10 cellular contexts compared by ENCODE assay signal in the genomic region with DNA sequence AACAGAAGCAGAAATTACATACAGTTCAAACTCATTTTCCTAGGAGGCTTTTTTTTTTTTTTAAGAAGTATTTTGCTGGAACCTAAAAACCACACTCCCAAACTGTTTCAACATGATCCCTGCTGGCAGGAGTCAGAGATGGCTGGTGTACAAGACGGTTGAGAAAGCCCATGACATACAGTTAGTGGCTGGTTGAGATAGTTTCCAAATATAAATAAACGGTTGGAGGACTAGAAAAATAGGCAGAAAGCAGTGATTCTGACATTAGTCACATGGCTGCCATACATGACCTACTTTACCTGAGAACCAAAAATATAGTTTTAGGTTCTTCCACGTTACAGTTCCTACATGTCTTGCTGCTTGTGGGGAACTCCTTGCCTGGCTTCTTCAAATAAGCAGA. TPM values are rescaled to one million over a fixed set of nuclear protein-coding genes. Genes with fewer than 3 reads are reported as not detected.
DNase-seq lines count a peak whose midpoint lies in the region; ATAC-seq and TF ChIP-seq lines count a peak whose summit lies in the region.
"Had no signal": no experiment of that assay in that cellular context is flagged by ENCODE, and none has a peak within 500 bp of the region (broad histone marks: within the 10 kb centered on the region; RNA-seq: fewer than 3 reads in every experiment).

No MANE protein-coding gene starts in this region.

- H3K4me3 ChIP-seq in RWPE2 (ENCODE audit: severe bottlenecking) = no peak overlapping the region
- no peak overlapping the region for H3K4me3 ChIP-seq in fibroblast of villous mesenchyme (ENCODE audit: low read depth, low read length)
- no peak overlapping the region for H3K4me3 ChIP-seq in skeletal muscle tissue (ENCODE audit: low read length in 3 of 3)

- no peaks in the 10 kb centered on the region for H3K9me3 ChIP-seq in RWPE2 (ENCODE audit: severe bottlenecking)
- H3K9me3 ChIP-seq in skeletal muscle tissue (ENCODE audit: control insufficient read depth in 3 of 3, low read length in 3 of 3) = no peaks in the 10 kb centered on the region

- H3K36me3 ChIP-seq in RWPE2 (ENCODE audit: low read depth) = no peaks in the 10 kb centered on the region
- no peaks in the 10 kb centered on the region for H3K36me3 ChIP-seq in skeletal muscle tissue (ENCODE audit: control insufficient read depth in 3 of 3, insufficient read depth in 3 of 3, low read length in 3 of 3)

- DNase-seq in ELR (ENCODE audit: low read depth) = peak; percentile 86
- DNase-seq in RWPE2 (ENCODE audit: low spot score) = no peak
- peak; percentile 97 for DNase-seq in fibroblast of villous mesenchyme (ENCODE audit: low read depth)
- DNase-seq in activated CD4-positive, alpha-beta T cell treated with anti-CD3 and anti-CD28 coated beads for 4 hours = no peak
- no peak for DNase-seq in activated CD4-positive, alpha-beta T cell treated with anti-CD3 and anti-CD28 coated beads, Interleukin-2, amount 50 U/mL, for 48 hours
- DNase-seq in pons (ENCODE audit: low spot score) = no peak
- DNase-seq: activated CD8-positive, alpha-beta memory T cell treated with anti-CD3 and anti-CD28 coated beads, Interleukin-2, amount 50 U/mL, for 48 hours; immature natural killer cell had no signal

- H3K27me3 ChIP-seq in RWPE2 (ENCODE audit: insufficient read depth, poor library complexity, severe bottlenecking) (no peaks in the 10 kb centered on the region), skeletal muscle tissue (ENCODE audit: control insufficient read depth in 3 of 3, insufficient read depth in 3 of 3, low read length in 3 of 3) (no peaks in the 10 kb centered on the region)

- TF ChIP-seq CTCF in RWPE2 (IDR thresholded peaks at IDR 0.05; ENCODE audit: poor library complexity, severe bottlenecking) (no peak), fibroblast of villous mesenchyme (IDR thresholded peaks at IDR 0.05; ENCODE audit: insufficient read depth, low read depth, low read length) (peak; percentile 18)

- ATAC-seq in RWPE2 (ENCODE audit: low read depth) (no peak), GM21529 (IDR thresholded peaks at IDR 0.05; ENCODE audit: unreplicated experiment) (no peak)

- H3K9ac ChIP-seq in skeletal muscle tissue (ENCODE audit: low read depth in 1 of 3, low read length in 3 of 3) = no peak overlapping the region

- H3K4me1 ChIP-seq in RWPE2 (ENCODE audit: insufficient read depth, poor library complexity, severe bottlenecking) = peaks cover 28% of the 10 kb centered on the region
- peaks cover 15 to 29% (median 27%) of the 10 kb centered on the region in 3 donors for H3K4me1 ChIP-seq in skeletal muscle tissue (ENCODE audit: control insufficient read depth in 3 of 3, insufficient read depth in 3 of 3, low read length in 3 of 3)

- H3K27ac ChIP-seq in RWPE2 (ENCODE audit: poor library complexity, severe bottlenecking) (peak overlapping the region; percentile 23), skeletal muscle tissue (ENCODE audit: low read depth, low read length) (peak overlapping the region; percentile 67)

RNA-seq across cellular contexts. Expression of a gene that starts 31.7 kb away (rescaled TPM):
- total RNA-seq in fibroblast of villous mesenchyme (126 and 127 TPM in 2 replicates), skeletal muscle tissue (12.5 TPM)

Comparison
In these comparisons a context has a peak if more than half of its experiments do, and no peak if none do; other contexts are left out.
1. DNase-seq: peak in ELR (single experiment) and fibroblast of villous mesenchyme (single experiment); none in RWPE2 (single experiment), activated CD4-positive, alpha-beta T cell treated with anti-CD3 and anti-CD28 coated beads for 4 hours (0 of 2), activated CD4-positive, alpha-beta T cell treated with anti-CD3 and anti-CD28 coated beads, Interleukin-2, amount 50 U/mL, for 48 hours (0 of 2) and pons (single experiment).